14 cellular contexts compared by ENCODE assay signal in genomic region chr1:224624432-224624831, GRCh38. TPM values are rescaled to one million over a fixed set of nuclear protein-coding genes. Genes with fewer than 3 reads are reported as not detected.
A peak's percentile ranks its signal among the peaks of the same experiment; 100 is the strongest.
DNase-seq lines count a peak whose midpoint lies in the region; ATAC-seq and TF ChIP-seq lines count a peak whose summit lies in the region.
"Had no signal": no experiment of that assay in that cellular context is flagged by ENCODE, and none has a peak within 500 bp of the region (broad histone marks: within the 10 kb centered on the region; RNA-seq: fewer than 3 reads in every experiment).

No MANE protein-coding gene starts in this region.

- peak overlapping the region; percentile 40 for H3K4me3 Mint-ChIP-seq in activated naive CD4-positive, alpha-beta T cell treated with anti-CD3 and anti-CD28 coated beads, Interleukin-2, amount 50 U/mL, for 24 hours
- peak overlapping the region; percentile 23 for H3K4me3 Mint-ChIP-seq in type B pancreatic cell
- H3K4me3 Mint-ChIP-seq: H9 had no signal

- no peak for DNase-seq in activated naive CD4-positive, alpha-beta T cell (lab: John Stamatoyannopoulos, UW)
- DNase-seq in epithelial cell of prostate (ENCODE audit: low read depth, low spot score) (no peak), type B pancreatic cell (ENCODE audit: extremely low spot score, unreplicated experiment) (no peak), NCI-H345 treated with DMSO at 0.1 percent for 48 hours (lab: John Stamatoyannopoulos, UW; ENCODE audit: unreplicated experiment) (no peak), occipital lobe (lab: John Stamatoyannopoulos, UW) (no peak)
- DNase-seq: adrenal gland, H9, head of caudate nucleus, Karpas-422, NCI-H1436 treated with DMSO at 0.1 percent for 48 hours, NCI-H526 had no signal

- no peak for TF ChIP-seq CTCF in VCaP (conservative IDR thresholded peaks at IDR 0.05)
- TF ChIP-seq CTCF in type B pancreatic cell (conservative IDR thresholded peaks at IDR 0.05) = no peak

- H3K36me3 Mint-ChIP-seq in activated naive CD4-positive, alpha-beta T cell treated with anti-CD3 and anti-CD28 coated beads, Interleukin-2, amount 50 U/mL, for 24 hours = no peaks in the 10 kb centered on the region
- no peaks in the 10 kb centered on the region for H3K36me3 Mint-ChIP-seq in type B pancreatic cell

- peak overlapping the region; percentile 71 for H3K27ac Mint-ChIP-seq in activated naive CD4-positive, alpha-beta T cell treated with anti-CD3 and anti-CD28 coated beads, Interleukin-2, amount 50 U/mL, for 24 hours
- H3K27ac Mint-ChIP-seq in type B pancreatic cell = no peak overlapping the region

- peaks cover 19% of the 10 kb centered on the region for H3K27me3 Mint-ChIP-seq in activated naive CD4-positive, alpha-beta T cell treated with anti-CD3 and anti-CD28 coated beads, Interleukin-2, amount 50 U/mL, for 24 hours
- H3K27me3 Mint-ChIP-seq in type B pancreatic cell = peaks cover 62% of the 10 kb centered on the region

- H3K27ac ChIP-seq in VCaP (peak overlapping the region; percentile 18; the same call in 1 of the 2 replicates), epithelial cell of prostate (peak overlapping the region; percentile 51)
- H3K27ac ChIP-seq: adrenal gland had no signal

- ATAC-seq in HG02938 (IDR thresholded peaks at IDR 0.05; ENCODE audit: unreplicated experiment) = no peak

- peaks cover 12% of the 10 kb centered on the region for H3K9me3 Mint-ChIP-seq in activated naive CD4-positive, alpha-beta T cell treated with anti-CD3 and anti-CD28 coated beads, Interleukin-2, amount 50 U/mL, for 24 hours
- H3K9me3 Mint-ChIP-seq in type B pancreatic cell = peaks cover 11% of the 10 kb centered on the region

- H3K4me1 Mint-ChIP-seq in activated naive CD4-positive, alpha-beta T cell treated with anti-CD3 and anti-CD28 coated beads, Interleukin-2, amount 50 U/mL, for 24 hours = peaks cover 22% of the 10 kb centered on the region
- H3K4me1 Mint-ChIP-seq in type B pancreatic cell (ENCODE audit: unreplicated experiment) = peaks cover 9% of the 10 kb centered on the region
- H3K4me1 Mint-ChIP-seq: H9 had no signal

RNA-seq across cellular contexts. Expression of gene CNIH3, which starts 8.3 kb away (rescaled TPM):
- 1.8 and 4.5 TPM in 2 replicates for total RNA-seq in type B pancreatic cell (ENCODE audit: low replicate concordance)
- 18.2 TPM for total RNA-seq in occipital lobe
